ENCODE assay signal across 8 cellular contexts in the genomic region with DNA sequence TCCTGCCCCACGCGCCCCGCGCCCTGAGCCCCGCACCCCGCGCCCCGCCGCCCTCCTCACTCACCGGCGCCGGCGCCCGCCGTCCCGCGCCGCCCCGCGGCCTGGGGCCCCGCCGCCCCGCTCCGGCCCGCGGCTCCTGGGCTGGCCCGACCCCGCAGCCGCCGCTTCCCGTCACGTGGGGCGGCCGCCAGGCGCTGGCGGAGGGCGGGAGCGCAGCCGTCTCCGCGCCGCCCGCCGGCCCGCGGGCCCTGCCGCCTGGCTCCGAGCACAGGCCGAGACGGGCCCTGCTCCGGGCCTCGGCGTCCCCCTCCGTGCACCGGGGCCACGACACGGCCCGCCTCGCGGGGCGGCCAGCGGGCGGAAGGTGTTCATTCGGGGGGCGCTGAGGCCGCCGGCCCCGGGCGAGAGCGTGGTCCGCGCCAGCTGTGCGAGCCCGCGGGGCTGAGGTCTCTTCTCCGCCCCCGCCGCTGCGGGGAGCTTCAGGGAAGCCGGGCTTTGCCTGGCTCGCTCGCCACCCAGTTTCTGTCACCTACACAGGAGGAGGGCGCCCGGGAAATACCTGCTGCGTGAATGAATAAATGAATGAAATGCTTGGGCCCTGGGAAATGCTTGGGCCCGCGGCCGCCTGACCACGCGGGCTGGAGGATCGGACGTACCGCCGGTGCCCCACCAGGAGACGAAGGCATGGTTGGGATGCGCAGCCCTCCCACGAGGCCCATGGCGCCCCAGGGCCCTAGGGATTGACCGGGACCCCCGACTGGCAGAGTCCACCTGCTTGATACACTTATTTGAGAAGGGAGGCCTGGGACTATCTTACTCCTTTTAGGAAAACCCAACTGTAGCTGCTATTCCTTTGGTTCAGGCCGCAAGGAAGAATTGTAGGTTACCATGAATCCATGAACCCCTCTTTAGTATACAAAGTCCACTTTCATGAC. TPM values are rescaled to one million over a fixed set of nuclear protein-coding genes. Genes with fewer than 3 reads are reported as not detected.
A peak's percentile ranks its signal among the peaks of the same experiment; 100 is the strongest.
DNase-seq lines count a peak whose midpoint lies in the region; ATAC-seq and TF ChIP-seq lines count a peak whose summit lies in the region.

A gene with protein sequence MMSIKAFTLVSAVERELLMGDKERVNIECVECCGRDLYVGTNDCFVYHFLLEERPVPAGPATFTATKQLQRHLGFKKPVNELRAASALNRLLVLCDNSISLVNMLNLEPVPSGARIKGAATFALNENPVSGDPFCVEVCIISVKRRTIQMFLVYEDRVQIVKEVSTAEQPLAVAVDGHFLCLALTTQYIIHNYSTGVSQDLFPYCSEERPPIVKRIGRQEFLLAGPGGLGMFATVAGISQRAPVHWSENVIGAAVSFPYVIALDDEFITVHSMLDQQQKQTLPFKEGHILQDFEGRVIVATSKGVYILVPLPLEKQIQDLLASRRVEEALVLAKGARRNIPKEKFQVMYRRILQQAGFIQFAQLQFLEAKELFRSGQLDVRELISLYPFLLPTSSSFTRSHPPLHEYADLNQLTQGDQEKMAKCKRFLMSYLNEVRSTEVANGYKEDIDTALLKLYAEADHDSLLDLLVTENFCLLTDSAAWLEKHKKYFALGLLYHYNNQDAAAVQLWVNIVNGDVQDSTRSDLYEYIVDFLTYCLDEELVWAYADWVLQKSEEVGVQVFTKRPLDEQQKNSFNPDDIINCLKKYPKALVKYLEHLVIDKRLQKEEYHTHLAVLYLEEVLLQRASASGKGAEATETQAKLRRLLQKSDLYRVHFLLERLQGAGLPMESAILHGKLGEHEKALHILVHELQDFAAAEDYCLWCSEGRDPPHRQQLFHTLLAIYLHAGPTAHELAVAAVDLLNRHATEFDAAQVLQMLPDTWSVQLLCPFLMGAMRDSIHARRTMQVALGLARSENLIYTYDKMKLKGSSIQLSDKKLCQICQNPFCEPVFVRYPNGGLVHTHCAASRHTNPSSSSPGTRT (minus strand): TSS at position 175 of the 935 bp plus-strand sequence. CDS start 21,434 bp downstream, outside the sequence.

- H3K4me3 ChIP-seq in HUES6 (ENCODE audit: low read depth, low read length) (peak within 1 kb of the TSS; percentile 82), SU-DHL-6 (ENCODE audit: insufficient read depth, low read length, poor library complexity, severe bottlenecking) (peak within 1 kb of the TSS; percentile 73), adrenal gland (peak within 1 kb of the TSS in 3 of 4 donors; percentile 68 to 95 (median 71)), right atrium auricular region (peak within 1 kb of the TSS; percentile 58 to 82), psoas muscle (peak within 1 kb of the TSS; percentile 74)

- peaks cover 44% of the 10 kb centered on the region for H3K79me2 ChIP-seq in SU-DHL-6 (ENCODE audit: insufficient read depth, low read length)

- peak; percentile 56 to 62 for TF ChIP-seq POLR2A in adrenal gland (IDR thresholded peaks at IDR 0.05)

- peaks cover 12% of the 10 kb centered on the region; the same call in 1 of the 2 replicates for H3K36me3 ChIP-seq in HUES6 (ENCODE audit: control insufficient read depth, insufficient read depth, low read length)
- no peaks in the 10 kb centered on the region for H3K36me3 ChIP-seq in SU-DHL-6 (ENCODE audit: low read length)
- no peaks in the 10 kb centered on the region for H3K36me3 ChIP-seq in adrenal gland (replicated peaks in 1 of 2)
- no peaks in the 10 kb centered on the region for H3K36me3 ChIP-seq in right atrium auricular region
- peaks cover 0 to 9% of the 10 kb centered on the region in 2 donors for H3K36me3 ChIP-seq in psoas muscle (ENCODE audit: insufficient read depth in 1 of 2, low read depth in 1 of 2)

- peak; percentile 78 for DNase-seq in Daoy (ENCODE audit: low read depth)
- peak in 6 of 7 donors; percentile 47 to 65 (median 56) for DNase-seq in adrenal gland
- no peak for DNase-seq in right atrium auricular region (ENCODE audit: low spot score)
- peak; percentile 69 to 72 for DNase-seq in psoas muscle
- no peak for DNase-seq in DMS153 treated with DMSO at 0.1 percent for 48 hours (lab: John Stamatoyannopoulos, UW; ENCODE audit: unreplicated experiment)

- peak within 1 kb of the TSS; percentile 69; the same call in 1 of the 2 replicates for H3K27ac ChIP-seq in HUES6 (ENCODE audit: low read depth, low read length)
- peak within 1 kb of the TSS; percentile 52 for H3K27ac ChIP-seq in SU-DHL-6 (ENCODE audit: low read depth, low read length)
- H3K27ac ChIP-seq in adrenal gland, result peak within 1 kb of the TSS in 4 of 5 donors; percentile 71 to 97 (median 84)
- H3K27ac ChIP-seq in right atrium auricular region, result peak within 1 kb of the TSS; percentile 71 to 83
- H3K27ac ChIP-seq in psoas muscle, result peak within 1 kb of the TSS; percentile 90

- peak; percentile 62 for ATAC-seq in GM21447 (IDR thresholded peaks at IDR 0.05; ENCODE audit: unreplicated experiment)
- ATAC-seq in psoas muscle, result peak; percentile 73 to 83 (median 78)

- H3F3A ChIP-seq in SU-DHL-6 (ENCODE audit: insufficient read depth), result peaks cover 13% of the 10 kb centered on the region

- H3K9ac ChIP-seq in HUES6 (ENCODE audit: low read length) (peak within 1 kb of the TSS; percentile 82), SU-DHL-6 (ENCODE audit: low read length) (peak within 1 kb of the TSS; percentile 77)

- peaks cover 17% of the 10 kb centered on the region for H3K4me1 ChIP-seq in HUES6 (ENCODE audit: control insufficient read depth, insufficient read depth, low read length)
- peaks cover 8 to 30% of the 10 kb centered on the region in 2 donors for H3K4me1 ChIP-seq in adrenal gland (replicated peaks in 1 of 2)
- H3K4me1 ChIP-seq in right atrium auricular region, result peaks cover 0 to 19% of the 10 kb centered on the region in 2 donors
- H3K4me1 ChIP-seq in psoas muscle, result peaks cover 20% of the 10 kb centered on the region

- no peaks in the 10 kb centered on the region for H3K9me2 ChIP-seq in SU-DHL-6 (replicated peaks; ENCODE audit: insufficient read depth, low read length)

- WGBS in adrenal gland, 4 donors, result 2 to 10% (median 6%) methylated on average over 16 to 101 of the region's 101 CpGs
- WGBS in psoas muscle, 3 donors, result 2 to 3% (median 3%) methylated on average over 48 to 101 of the region's 101 CpGs

- intact Hi-C loops in adrenal gland (cut with DNase I), result no loop called here
- intact Hi-C loops in psoas muscle (cut with DNase I), result no loop called here

- H3K27me3 ChIP-seq in HUES6 (ENCODE audit: control insufficient read depth, insufficient read depth, low read length) (peaks cover 3% of the 10 kb centered on the region; the same call in 1 of the 2 replicates), SU-DHL-6 (ENCODE audit: low read length) (no peaks in the 10 kb centered on the region), adrenal gland (no peaks in the 10 kb centered on the region), right atrium auricular region (no peaks in the 10 kb centered on the region), psoas muscle (ENCODE audit: insufficient read depth in 3 of 3, low read length in 2 of 3) (no peaks in the 10 kb centered on the region)

- no peaks in the 10 kb centered on the region for H4K20me1 ChIP-seq in SU-DHL-6 (ENCODE audit: low read depth, low read length)

- TF ChIP-seq CTCF in SU-DHL-6 (IDR thresholded peaks at IDR 0.05; ENCODE audit: insufficient read depth, low read length, poor library complexity, severe bottlenecking) (no peak), adrenal gland (IDR thresholded peaks at IDR 0.05) (no peak), right atrium auricular region (IDR thresholded peaks at IDR 0.05) (no peak), psoas muscle (IDR thresholded peaks at IDR 0.05) (no peak)

- no peaks in the 10 kb centered on the region for H3K9me3 ChIP-seq in HUES6 (ENCODE audit: control insufficient read depth, insufficient read depth, low read depth, low read length)
- H3K9me3 ChIP-seq in SU-DHL-6 (ENCODE audit: insufficient read depth, low read length), result no peaks in the 10 kb centered on the region
- no peaks in the 10 kb centered on the region for H3K9me3 ChIP-seq in adrenal gland (replicated peaks in 1 of 3)
- H3K9me3 ChIP-seq in right atrium auricular region, result no peaks in the 10 kb centered on the region
- H3K9me3 ChIP-seq in psoas muscle, result no peaks in the 10 kb centered on the region

- H3K4me2 ChIP-seq in SU-DHL-6 (ENCODE audit: low read depth, low read length, poor library complexity, severe bottlenecking), result peak within 1 kb of the TSS; percentile 85

- peak within 1 kb of the TSS; percentile 77 for H2AFZ ChIP-seq in SU-DHL-6 (ENCODE audit: low read depth, low read length, severe bottlenecking)

RNA-seq across cellular contexts. Expression of the gene that starts here (rescaled TPM):
- 13.4 and 15.7 TPM in 2 replicates for total RNA-seq in Daoy (2014; rRNA removed; shearing (Covaris generic))
- 10 to 100 TPM; 21.1 to 29.7 (median 24.1) TPM for total RNA-seq in adrenal gland
- polyA plus RNA-seq in adrenal gland, result 10 to 100 TPM in 1 of 3 donors, 1 to 10 TPM in 2; 5.1 to 13.7 (median 6.2) TPM
- total RNA-seq in right atrium auricular region, result 10 to 100 TPM; 13.3 to 15.8 TPM
- total RNA-seq in psoas muscle, result 10 to 100 TPM; 13.3 to 21.4 (median 16.8) TPM
- 10 to 100 TPM in 1 of 3 donors, 1 to 10 TPM in 2; 5.4 to 18.2 (median 8.8) TPM for polyA plus RNA-seq in psoas muscle

Comparison
In these comparisons a context has a peak if more than half of its experiments do, and no peak if none do; other contexts are left out.
1. DNase-seq: peak in Daoy (single experiment), adrenal gland (6 of 7) and psoas muscle (2 of 2); none in right atrium auricular region (single experiment) and DMS153 treated with DMSO at 0.1 percent for 48 hours (single experiment).
2. Peak in every context shown above with its lines, with median percentiles within 50 percentile points of each other: H3K27ac ChIP-seq and H3K4me3 ChIP-seq.